2 cellular contexts compared by ENCODE assay signal in the genomic region with DNA sequence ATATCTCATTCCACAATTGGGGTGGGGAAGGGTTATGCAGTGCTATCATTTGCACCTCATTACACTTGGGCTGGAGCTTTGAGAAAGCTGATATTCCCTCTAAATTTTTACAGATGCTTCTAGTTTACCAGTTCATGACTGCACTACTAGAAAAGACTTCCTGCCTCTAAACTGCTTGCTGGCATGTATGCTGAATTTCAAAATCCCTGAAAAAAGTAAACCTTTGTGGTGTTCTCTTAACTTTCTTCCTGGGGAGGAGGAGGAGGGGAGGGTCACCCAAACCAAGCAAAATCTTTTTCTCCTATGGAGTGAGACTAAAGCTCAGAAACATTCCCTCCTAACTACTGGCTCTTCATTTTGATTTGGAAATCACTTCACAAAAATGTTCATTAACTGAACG.
TF ChIP-seq lines count a peak whose summit lies in the region.

No MANE protein-coding gene starts in this region.

TF ChIP-seq in GM23338, 12 proteins besides CTCF, POLR2A, EP300 and RAD21 (continued from another document):
- TF ChIP-seq ZNF462 (CRISPR knock-in tag; IDR thresholded peaks at IDR 0.05) (no peak), EZH2phosphoT487 (IDR thresholded peaks at IDR 0.05; ENCODE audit: unreplicated experiment) (no peak), CREB1 (CRISPR knock-in tag; IDR thresholded peaks at IDR 0.05; ENCODE audit: low read depth) (no peak), ZNF331 (CRISPR knock-in tag; IDR thresholded peaks at IDR 0.05; ENCODE audit: low read depth) (no peak), NANOG (IDR thresholded peaks at IDR 0.05; ENCODE audit: borderline replicate concordance) (no peak), JUNB (IDR thresholded peaks at IDR 0.05; ENCODE audit: unreplicated experiment) (no peak)
- TF ChIP-seq, protein P1, sequence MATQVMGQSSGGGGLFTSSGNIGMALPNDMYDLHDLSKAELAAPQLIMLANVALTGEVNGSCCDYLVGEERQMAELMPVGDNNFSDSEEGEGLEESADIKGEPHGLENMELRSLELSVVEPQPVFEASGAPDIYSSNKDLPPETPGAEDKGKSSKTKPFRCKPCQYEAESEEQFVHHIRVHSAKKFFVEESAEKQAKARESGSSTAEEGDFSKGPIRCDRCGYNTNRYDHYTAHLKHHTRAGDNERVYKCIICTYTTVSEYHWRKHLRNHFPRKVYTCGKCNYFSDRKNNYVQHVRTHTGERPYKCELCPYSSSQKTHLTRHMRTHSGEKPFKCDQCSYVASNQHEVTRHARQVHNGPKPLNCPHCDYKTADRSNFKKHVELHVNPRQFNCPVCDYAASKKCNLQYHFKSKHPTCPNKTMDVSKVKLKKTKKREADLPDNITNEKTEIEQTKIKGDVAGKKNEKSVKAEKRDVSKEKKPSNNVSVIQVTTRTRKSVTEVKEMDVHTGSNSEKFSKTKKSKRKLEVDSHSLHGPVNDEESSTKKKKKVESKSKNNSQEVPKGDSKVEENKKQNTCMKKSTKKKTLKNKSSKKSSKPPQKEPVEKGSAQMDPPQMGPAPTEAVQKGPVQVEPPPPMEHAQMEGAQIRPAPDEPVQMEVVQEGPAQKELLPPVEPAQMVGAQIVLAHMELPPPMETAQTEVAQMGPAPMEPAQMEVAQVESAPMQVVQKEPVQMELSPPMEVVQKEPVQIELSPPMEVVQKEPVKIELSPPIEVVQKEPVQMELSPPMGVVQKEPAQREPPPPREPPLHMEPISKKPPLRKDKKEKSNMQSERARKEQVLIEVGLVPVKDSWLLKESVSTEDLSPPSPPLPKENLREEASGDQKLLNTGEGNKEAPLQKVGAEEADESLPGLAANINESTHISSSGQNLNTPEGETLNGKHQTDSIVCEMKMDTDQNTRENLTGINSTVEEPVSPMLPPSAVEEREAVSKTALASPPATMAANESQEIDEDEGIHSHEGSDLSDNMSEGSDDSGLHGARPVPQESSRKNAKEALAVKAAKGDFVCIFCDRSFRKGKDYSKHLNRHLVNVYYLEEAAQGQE (IDR thresholded peaks at IDR 0.05; ENCODE audit: unreplicated experiment): no peak
TF ChIP-seq in GM23338: peak in this region for 0.

TF ChIP-seq in WTC11, 78 proteins besides CTCF, POLR2A, EP300 and RAD21 (continued from another document):
- TF ChIP-seq, protein P2, sequence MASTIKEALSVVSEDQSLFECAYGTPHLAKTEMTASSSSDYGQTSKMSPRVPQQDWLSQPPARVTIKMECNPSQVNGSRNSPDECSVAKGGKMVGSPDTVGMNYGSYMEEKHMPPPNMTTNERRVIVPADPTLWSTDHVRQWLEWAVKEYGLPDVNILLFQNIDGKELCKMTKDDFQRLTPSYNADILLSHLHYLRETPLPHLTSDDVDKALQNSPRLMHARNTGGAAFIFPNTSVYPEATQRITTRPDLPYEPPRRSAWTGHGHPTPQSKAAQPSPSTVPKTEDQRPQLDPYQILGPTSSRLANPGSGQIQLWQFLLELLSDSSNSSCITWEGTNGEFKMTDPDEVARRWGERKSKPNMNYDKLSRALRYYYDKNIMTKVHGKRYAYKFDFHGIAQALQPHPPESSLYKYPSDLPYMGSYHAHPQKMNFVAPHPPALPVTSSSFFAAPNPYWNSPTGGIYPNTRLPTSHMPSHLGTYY (CRISPR knock-in tag; IDR thresholded peaks at IDR 0.05): no peak
- TF ChIP-seq KAT7 (CRISPR knock-in tag; IDR thresholded peaks at IDR 0.05; ENCODE audit: borderline replicate concordance) (no peak), IRF2 (CRISPR knock-in tag; IDR thresholded peaks at IDR 0.05; ENCODE audit: borderline replicate concordance, low read depth) (no peak), GABPB1 (CRISPR knock-in tag; IDR thresholded peaks at IDR 0.05) (no peak), CBFB (CRISPR knock-in tag; IDR thresholded peaks at IDR 0.05; ENCODE audit: low read depth) (no peak), TP53 (CRISPR knock-in tag; IDR thresholded peaks at IDR 0.05) (no peak), SMAD4 (CRISPR knock-in tag; IDR thresholded peaks at IDR 0.05) (no peak)
